Comparison of ENCODE assay signal across 1 cellular context in the genomic region with DNA sequence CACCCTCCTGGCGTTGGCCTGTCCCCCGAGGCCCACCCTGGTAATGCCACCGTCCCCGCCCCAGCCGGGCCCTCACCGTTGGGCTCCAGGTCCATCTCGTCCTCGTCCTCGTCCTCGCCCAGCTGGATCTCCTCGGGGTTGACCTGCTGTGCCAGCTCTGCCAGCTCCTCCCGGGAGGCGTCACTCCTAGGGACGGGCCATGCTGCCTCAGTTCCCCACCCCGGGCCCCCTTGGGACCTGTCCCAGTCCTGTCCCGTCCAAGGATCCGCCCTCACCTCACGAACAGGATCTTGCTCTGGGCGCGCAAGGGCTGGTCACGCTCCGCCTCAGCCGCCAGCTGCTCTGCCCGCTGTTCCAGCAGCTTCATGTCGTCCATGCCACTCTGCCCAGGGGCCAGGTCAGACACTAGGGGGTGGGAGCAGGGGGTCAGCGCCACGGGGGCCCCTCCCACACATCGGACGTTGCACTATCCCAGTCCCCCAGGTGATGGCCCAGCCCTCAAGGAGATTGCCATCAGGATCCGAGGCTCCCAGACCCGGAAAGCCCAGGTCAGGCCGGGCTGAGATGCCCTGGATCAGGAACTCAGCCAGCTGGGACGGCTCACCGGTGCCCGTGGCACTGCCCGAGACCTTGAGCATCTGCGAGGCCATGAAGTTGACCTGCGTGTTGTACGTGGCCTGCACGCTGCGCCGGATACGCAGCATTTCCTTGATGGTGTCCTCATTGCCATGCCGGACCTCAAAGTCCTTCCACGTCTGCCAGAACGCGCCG.
A peak's percentile ranks its signal among the peaks of the same experiment; 100 is the strongest.
TF ChIP-seq lines count a peak whose summit lies in the region.

No MANE protein-coding gene starts in this region.

TF ChIP-seq in K562, 482 proteins besides CTCF, POLR2A, EP300 and RAD21:
- TF ChIP-seq SRSF9 (IDR thresholded peaks at IDR 0.05; ENCODE audit: borderline replicate concordance, low read depth, low read length) (no peak), RBFOX2 (IDR thresholded peaks at IDR 0.05; ENCODE audit: low read depth, low read length) (peak; percentile 45; the same call in 1 of the 2 replicates)
- TF ChIP-seq, protein P1, sequence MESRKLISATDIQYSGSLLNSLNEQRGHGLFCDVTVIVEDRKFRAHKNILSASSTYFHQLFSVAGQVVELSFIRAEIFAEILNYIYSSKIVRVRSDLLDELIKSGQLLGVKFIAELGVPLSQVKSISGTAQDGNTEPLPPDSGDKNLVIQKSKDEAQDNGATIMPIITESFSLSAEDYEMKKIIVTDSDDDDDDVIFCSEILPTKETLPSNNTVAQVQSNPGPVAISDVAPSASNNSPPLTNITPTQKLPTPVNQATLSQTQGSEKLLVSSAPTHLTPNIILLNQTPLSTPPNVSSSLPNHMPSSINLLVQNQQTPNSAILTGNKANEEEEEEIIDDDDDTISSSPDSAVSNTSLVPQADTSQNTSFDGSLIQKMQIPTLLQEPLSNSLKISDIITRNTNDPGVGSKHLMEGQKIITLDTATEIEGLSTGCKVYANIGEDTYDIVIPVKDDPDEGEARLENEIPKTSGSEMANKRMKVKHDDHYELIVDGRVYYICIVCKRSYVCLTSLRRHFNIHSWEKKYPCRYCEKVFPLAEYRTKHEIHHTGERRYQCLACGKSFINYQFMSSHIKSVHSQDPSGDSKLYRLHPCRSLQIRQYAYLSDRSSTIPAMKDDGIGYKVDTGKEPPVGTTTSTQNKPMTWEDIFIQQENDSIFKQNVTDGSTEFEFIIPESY (CRISPR knock-in tag; IDR thresholded peaks at IDR 0.05) = peak; percentile 36; the same call in 1 of the 2 replicates
